In genomic region chr7:154416714-154417113, GRCh38 we compare ENCODE assay signal across 2 cellular contexts.
A peak's percentile ranks its signal among the peaks of the same experiment; 100 is the strongest.
TF ChIP-seq lines count a peak whose summit lies in the region.

No MANE protein-coding gene starts in this region.

TF ChIP-seq in H1, 55 proteins besides CTCF, POLR2A, EP300 and RAD21:
- no peak for TF ChIP-seq RBBP5 (IDR thresholded peaks at IDR 0.05; ENCODE audit: borderline replicate concordance, low read depth, low read length)
- TF ChIP-seq CEBPB (IDR thresholded peaks at IDR 0.05; ENCODE audit: low read depth, low read length): peak; percentile 82
- TF ChIP-seq POU5F1 (IDR thresholded peaks at IDR 0.05; ENCODE audit: low read depth, low read length): 0 out of 2 replicates have a peak, but pooled peaks have one; percentile 35
- TF ChIP-seq, protein P1, sequence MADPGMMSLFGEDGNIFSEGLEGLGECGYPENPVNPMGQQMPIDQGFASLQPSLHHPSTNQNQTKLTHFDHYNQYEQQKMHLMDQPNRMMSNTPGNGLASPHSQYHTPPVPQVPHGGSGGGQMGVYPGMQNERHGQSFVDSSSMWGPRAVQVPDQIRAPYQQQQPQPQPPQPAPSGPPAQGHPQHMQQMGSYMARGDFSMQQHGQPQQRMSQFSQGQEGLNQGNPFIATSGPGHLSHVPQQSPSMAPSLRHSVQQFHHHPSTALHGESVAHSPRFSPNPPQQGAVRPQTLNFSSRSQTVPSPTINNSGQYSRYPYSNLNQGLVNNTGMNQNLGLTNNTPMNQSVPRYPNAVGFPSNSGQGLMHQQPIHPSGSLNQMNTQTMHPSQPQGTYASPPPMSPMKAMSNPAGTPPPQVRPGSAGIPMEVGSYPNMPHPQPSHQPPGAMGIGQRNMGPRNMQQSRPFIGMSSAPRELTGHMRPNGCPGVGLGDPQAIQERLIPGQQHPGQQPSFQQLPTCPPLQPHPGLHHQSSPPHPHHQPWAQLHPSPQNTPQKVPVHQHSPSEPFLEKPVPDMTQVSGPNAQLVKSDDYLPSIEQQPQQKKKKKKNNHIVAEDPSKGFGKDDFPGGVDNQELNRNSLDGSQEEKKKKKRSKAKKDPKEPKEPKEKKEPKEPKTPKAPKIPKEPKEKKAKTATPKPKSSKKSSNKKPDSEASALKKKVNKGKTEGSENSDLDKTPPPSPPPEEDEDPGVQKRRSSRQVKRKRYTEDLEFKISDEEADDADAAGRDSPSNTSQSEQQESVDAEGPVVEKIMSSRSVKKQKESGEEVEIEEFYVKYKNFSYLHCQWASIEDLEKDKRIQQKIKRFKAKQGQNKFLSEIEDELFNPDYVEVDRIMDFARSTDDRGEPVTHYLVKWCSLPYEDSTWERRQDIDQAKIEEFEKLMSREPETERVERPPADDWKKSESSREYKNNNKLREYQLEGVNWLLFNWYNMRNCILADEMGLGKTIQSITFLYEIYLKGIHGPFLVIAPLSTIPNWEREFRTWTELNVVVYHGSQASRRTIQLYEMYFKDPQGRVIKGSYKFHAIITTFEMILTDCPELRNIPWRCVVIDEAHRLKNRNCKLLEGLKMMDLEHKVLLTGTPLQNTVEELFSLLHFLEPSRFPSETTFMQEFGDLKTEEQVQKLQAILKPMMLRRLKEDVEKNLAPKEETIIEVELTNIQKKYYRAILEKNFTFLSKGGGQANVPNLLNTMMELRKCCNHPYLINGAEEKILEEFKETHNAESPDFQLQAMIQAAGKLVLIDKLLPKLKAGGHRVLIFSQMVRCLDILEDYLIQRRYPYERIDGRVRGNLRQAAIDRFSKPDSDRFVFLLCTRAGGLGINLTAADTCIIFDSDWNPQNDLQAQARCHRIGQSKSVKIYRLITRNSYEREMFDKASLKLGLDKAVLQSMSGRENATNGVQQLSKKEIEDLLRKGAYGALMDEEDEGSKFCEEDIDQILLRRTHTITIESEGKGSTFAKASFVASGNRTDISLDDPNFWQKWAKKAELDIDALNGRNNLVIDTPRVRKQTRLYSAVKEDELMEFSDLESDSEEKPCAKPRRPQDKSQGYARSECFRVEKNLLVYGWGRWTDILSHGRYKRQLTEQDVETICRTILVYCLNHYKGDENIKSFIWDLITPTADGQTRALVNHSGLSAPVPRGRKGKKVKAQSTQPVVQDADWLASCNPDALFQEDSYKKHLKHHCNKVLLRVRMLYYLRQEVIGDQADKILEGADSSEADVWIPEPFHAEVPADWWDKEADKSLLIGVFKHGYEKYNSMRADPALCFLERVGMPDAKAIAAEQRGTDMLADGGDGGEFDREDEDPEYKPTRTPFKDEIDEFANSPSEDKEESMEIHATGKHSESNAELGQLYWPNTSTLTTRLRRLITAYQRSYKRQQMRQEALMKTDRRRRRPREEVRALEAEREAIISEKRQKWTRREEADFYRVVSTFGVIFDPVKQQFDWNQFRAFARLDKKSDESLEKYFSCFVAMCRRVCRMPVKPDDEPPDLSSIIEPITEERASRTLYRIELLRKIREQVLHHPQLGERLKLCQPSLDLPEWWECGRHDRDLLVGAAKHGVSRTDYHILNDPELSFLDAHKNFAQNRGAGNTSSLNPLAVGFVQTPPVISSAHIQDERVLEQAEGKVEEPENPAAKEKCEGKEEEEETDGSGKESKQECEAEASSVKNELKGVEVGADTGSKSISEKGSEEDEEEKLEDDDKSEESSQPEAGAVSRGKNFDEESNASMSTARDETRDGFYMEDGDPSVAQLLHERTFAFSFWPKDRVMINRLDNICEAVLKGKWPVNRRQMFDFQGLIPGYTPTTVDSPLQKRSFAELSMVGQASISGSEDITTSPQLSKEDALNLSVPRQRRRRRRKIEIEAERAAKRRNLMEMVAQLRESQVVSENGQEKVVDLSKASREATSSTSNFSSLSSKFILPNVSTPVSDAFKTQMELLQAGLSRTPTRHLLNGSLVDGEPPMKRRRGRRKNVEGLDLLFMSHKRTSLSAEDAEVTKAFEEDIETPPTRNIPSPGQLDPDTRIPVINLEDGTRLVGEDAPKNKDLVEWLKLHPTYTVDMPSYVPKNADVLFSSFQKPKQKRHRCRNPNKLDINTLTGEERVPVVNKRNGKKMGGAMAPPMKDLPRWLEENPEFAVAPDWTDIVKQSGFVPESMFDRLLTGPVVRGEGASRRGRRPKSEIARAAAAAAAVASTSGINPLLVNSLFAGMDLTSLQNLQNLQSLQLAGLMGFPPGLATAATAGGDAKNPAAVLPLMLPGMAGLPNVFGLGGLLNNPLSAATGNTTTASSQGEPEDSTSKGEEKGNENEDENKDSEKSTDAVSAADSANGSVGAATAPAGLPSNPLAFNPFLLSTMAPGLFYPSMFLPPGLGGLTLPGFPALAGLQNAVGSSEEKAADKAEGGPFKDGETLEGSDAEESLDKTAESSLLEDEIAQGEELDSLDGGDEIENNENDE (IDR thresholded peaks at IDR 0.05; ENCODE audit: insufficient replicate concordance, low read length): no peak
- no peak for TF ChIP-seq SIX5 (IDR thresholded peaks at IDR 0.05; ENCODE audit: low read depth, low read length)
- no peak for TF ChIP-seq BCL11A (IDR thresholded peaks at IDR 0.05; ENCODE audit: low read depth in 2 of 2, low read length in 2 of 2)
- TF ChIP-seq KDM5A (IDR thresholded peaks at IDR 0.05; ENCODE audit: low read length): no peak

TF ChIP-seq in HEK293T, 16 proteins besides CTCF, POLR2A, EP300 and RAD21 (continued from another document):
- TF ChIP-seq ZNF384 (IDR thresholded peaks at IDR 0.05) (no peak), PKNOX1 (IDR thresholded peaks at IDR 0.05) (no peak), L3MBTL2 (conservative IDR thresholded peaks at IDR 0.05) (no peak), FOXM1 (IDR thresholded peaks at IDR 0.05; ENCODE audit: borderline replicate concordance) (no peak)
